Comparison of ENCODE assay signal across 8 cellular contexts in the genomic region with DNA sequence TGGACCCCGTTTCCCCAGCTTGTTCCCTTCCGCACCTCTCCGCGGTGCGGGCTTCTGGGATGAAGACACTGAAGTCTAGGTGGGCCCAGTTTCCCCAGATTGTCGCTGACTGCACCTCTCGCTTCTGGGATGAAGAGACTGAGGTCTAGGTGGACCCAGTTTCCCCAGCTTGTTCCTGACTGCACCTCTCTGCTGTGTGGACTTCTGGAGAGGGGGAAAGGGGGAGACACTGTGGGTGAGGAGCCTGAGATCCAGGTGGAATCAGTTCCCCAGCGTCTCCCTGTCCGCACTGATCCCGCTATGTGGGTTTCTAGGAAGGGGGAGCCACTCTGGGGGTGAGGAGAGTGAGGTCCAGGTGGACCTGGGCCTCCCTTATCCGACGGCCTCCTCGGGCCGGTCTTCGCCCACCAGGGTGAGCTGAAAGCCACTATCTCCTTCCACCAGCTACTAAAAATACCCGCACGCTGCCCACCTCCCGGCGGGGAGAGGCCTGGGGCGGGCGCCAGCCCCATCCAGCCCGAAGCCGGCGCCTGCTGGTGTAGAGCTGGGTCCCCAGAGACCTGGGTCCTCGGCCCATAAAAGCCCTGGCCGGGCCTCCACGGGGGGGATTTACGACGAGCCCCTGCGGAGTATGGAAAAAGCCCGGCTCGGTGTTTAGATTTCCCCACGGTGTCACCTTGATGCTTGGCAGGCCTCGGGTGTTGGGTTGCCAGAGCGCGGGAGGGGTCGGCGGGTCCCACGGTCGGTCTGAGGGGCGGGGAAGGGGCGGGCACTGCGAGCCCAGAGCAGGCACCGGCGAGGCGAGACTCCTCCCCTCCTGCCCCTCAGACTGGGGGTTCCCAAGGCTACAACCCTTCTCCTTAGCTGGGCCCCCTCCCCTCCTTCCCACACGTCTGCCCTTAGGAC. TPM values are rescaled to one million over a fixed set of nuclear protein-coding genes. Genes with fewer than 3 reads are reported as not detected.
DNase-seq lines count a peak whose midpoint lies in the region; ATAC-seq and TF ChIP-seq lines count a peak whose summit lies in the region.

No MANE protein-coding gene starts in this region.

- peak overlapping the region; percentile 98 for H3K27ac Mint-ChIP-seq in activated T-cell treated with anti-CD3 and anti-CD28 coated beads, Interleukin-2, amount 50 U/mL, for 72 hours

- peak overlapping the region; percentile 69 for H3K4me3 ChIP-seq in retinal pigment epithelial cell (ENCODE audit: low read length)

- H3K4me3 Mint-ChIP-seq in activated T-cell treated with anti-CD3 and anti-CD28 coated beads, Interleukin-2, amount 50 U/mL, for 72 hours, result peak overlapping the region; percentile 97 to 100

- no peak for ATAC-seq in activated T-cell treated with anti-CD3 and anti-CD28 coated beads, Interleukin-2, amount 50 U/mL, for 72 hours (replicated peaks in 1 of 2)
- ATAC-seq in Right ventricle myocardium superior (ENCODE audit: poor library complexity), result peak; percentile 57
- ATAC-seq in GM21786 (IDR thresholded peaks at IDR 0.05; ENCODE audit: unreplicated experiment), result no peak

- H3K27me3 Mint-ChIP-seq in activated T-cell treated with anti-CD3 and anti-CD28 coated beads, Interleukin-2, amount 50 U/mL, for 72 hours (ENCODE audit: low read depth), result no peaks in the 10 kb centered on the region

- intact Hi-C loops in Right ventricle myocardium superior (cut with DNase I), result no loop called here

- no peaks in the 10 kb centered on the region for H3K9me3 Mint-ChIP-seq in activated T-cell treated with anti-CD3 and anti-CD28 coated beads, Interleukin-2, amount 50 U/mL, for 72 hours

- DNase-seq in DMS 273 (lab: John Stamatoyannopoulos, UW; ENCODE audit: unreplicated experiment), result peak; percentile 80
- peak; percentile 63 for DNase-seq in NAMALWA (ENCODE audit: low spot score)
- DNase-seq in activated T-cell treated with anti-CD3 and anti-CD28 coated beads, Interleukin-2, amount 50 U/mL, for 72 hours, result peak; percentile 44 to 50
- DNase-seq in Right ventricle myocardium superior, result peak; percentile 56
- no peak for DNase-seq in retinal pigment epithelial cell (ENCODE audit: low read depth)
- no peak for DNase-seq in NCI-H226
- DNase-seq in UCSD-AML1 (lab: John Stamatoyannopoulos, UW; ENCODE audit: unreplicated experiment), result no peak

- H3K4me1 Mint-ChIP-seq in activated T-cell treated with anti-CD3 and anti-CD28 coated beads, Interleukin-2, amount 50 U/mL, for 72 hours (ENCODE audit: low read depth), result peaks cover 8% of the 10 kb centered on the region

- TF ChIP-seq CTCF in retinal pigment epithelial cell (conservative IDR thresholded peaks at IDR 0.05; ENCODE audit: low read depth, low read length), result no peak

- peaks cover 2% of the 10 kb centered on the region in 2 donors for H3K36me3 Mint-ChIP-seq in activated T-cell treated with anti-CD3 and anti-CD28 coated beads, Interleukin-2, amount 50 U/mL, for 72 hours (ENCODE audit: insufficient read depth in 2 of 2)

RNA-seq across cellular contexts. Expression of a gene that starts 10.6 kb away (rescaled TPM):
- under 1 TPM in 1 of 2 donors, not detected in 1; 0.21 TPM for total RNA-seq in activated T-cell treated with anti-CD3 and anti-CD28 coated beads, Interleukin-2, amount 50 U/mL, for 72 hours
- total RNA-seq in Right ventricle myocardium superior, result not detected

RNA-seq across cellular contexts. Expression of a gene that starts 22.3 kb away (rescaled TPM):
- total RNA-seq in activated T-cell treated with anti-CD3 and anti-CD28 coated beads, Interleukin-2, amount 50 U/mL, for 72 hours, result 1 to 10 TPM; 1.7 to 3.6 TPM
- total RNA-seq in Right ventricle myocardium superior, result not detected

RNA-seq across cellular contexts. Expression of a gene that starts 24.0 kb away (rescaled TPM):
- 1 to 10 TPM; 2.7 to 3.7 TPM for total RNA-seq in activated T-cell treated with anti-CD3 and anti-CD28 coated beads, Interleukin-2, amount 50 U/mL, for 72 hours
- 20.6 TPM for total RNA-seq in Right ventricle myocardium superior

RNA-seq across cellular contexts. Expression of a gene that starts 38.0 kb away (rescaled TPM):
- 10 to 100 TPM; 40.7 to 55.8 TPM for total RNA-seq in activated T-cell treated with anti-CD3 and anti-CD28 coated beads, Interleukin-2, amount 50 U/mL, for 72 hours
- 12.9 TPM for total RNA-seq in Right ventricle myocardium superior

RNA-seq across cellular contexts. Expression of a gene that starts 41.4 kb away (rescaled TPM):
- total RNA-seq in activated T-cell treated with anti-CD3 and anti-CD28 coated beads, Interleukin-2, amount 50 U/mL, for 72 hours, result 1 to 10 TPM in 1 of 2 donors, under 1 TPM in 1; 0.44 to 1.7 TPM
- total RNA-seq in Right ventricle myocardium superior, result not detected

Comparison
In these comparisons a context has a peak if more than half of its experiments do, and no peak if none do; other contexts are left out.
1. DNase-seq: peak in DMS 273 (single experiment), NAMALWA (single experiment), activated T-cell treated with anti-CD3 and anti-CD28 coated beads, Interleukin-2, amount 50 U/mL, for 72 hours (2 of 2) and Right ventricle myocardium superior (single experiment); none in retinal pigment epithelial cell (single experiment), NCI-H226 (single experiment) and UCSD-AML1 (single experiment).